In genomic region chr5:154189256-154189818, GRCh38 we compare ENCODE assay signal across 8 cellular contexts. TPM values are rescaled to one million over a fixed set of nuclear protein-coding genes. Genes with fewer than 3 reads are reported as not detected.
DNase-seq lines count a peak whose midpoint lies in the region; ATAC-seq and TF ChIP-seq lines count a peak whose summit lies in the region.

No MANE protein-coding gene starts in this region.

- POLR2A ChIA-PET in activated CD4-positive, alpha-beta T cell treated with anti-CD3 and anti-CD28 coated beads for 36 hours (lab: Charles Lee), result interaction anchor here (1.3 to 2.2 kb wide), 4 partner anchors 8 to 151 kb away, joined by 5 to 8 read pairs (median 6); partner anchors contain the start of genes FAM114A2 and MFAP3

- H3K4me1 ChIP-seq in adrenal gland (replicated peaks in 1 of 2) (peaks cover 21 to 36% of the 10 kb centered on the region in 2 donors), stomach smooth muscle (ENCODE audit: control insufficient read depth, insufficient read depth, low read length) (peaks cover 28% of the 10 kb centered on the region)

- H3K27me3 ChIP-seq in adrenal gland (no peaks in the 10 kb centered on the region), stomach smooth muscle (ENCODE audit: control insufficient read depth in 1 of 2, insufficient read depth in 2 of 2, low read length in 2 of 2) (no peaks in the 10 kb centered on the region)

- H3K27me3 Mint-ChIP-seq in activated CD4-positive, alpha-beta T cell treated with anti-CD3 and anti-CD28 coated beads for 36 hours, result peaks cover 9% of the 10 kb centered on the region

- TF ChIP-seq CTCF in adrenal gland (IDR thresholded peaks at IDR 0.05), result no peak

- no peaks in the 10 kb centered on the region for H3K9me3 Mint-ChIP-seq in activated CD4-positive, alpha-beta T cell treated with anti-CD3 and anti-CD28 coated beads for 36 hours (ENCODE audit: low read depth)

- peak in 1 of 2 donors; percentile 36 for TF ChIP-seq POLR2A in adrenal gland (IDR thresholded peaks at IDR 0.05)

- ATAC-seq in activated CD4-positive, alpha-beta T cell treated with anti-CD3 and anti-CD28 coated beads for 36 hours, result peak; percentile 27
- ATAC-seq in HG03103 (IDR thresholded peaks at IDR 0.05; ENCODE audit: low read depth, unreplicated experiment), result peak; percentile 1

- H3K4me3 Mint-ChIP-seq in activated CD4-positive, alpha-beta T cell treated with anti-CD3 and anti-CD28 coated beads for 36 hours, result peak overlapping the region; percentile 77

- no peaks in the 10 kb centered on the region for H3K36me3 ChIP-seq in adrenal gland (replicated peaks in 1 of 2)
- no peaks in the 10 kb centered on the region for H3K36me3 ChIP-seq in stomach smooth muscle (ENCODE audit: control insufficient read depth in 2 of 2, insufficient read depth in 2 of 2, low read length in 2 of 2)

- H3K4me3 ChIP-seq in adrenal gland, result peak overlapping the region in 2 of 4 donors; percentile 79 to 85
- peak overlapping the region; percentile 88 for H3K4me3 ChIP-seq in stomach smooth muscle (ENCODE audit: low read length in 2 of 2)

- H3K4me1 Mint-ChIP-seq in activated CD4-positive, alpha-beta T cell treated with anti-CD3 and anti-CD28 coated beads for 36 hours, result peaks cover 28% of the 10 kb centered on the region

- 4 to 12% (median 5%) methylated on average over 14 to 25 of the region's 25 CpGs for WGBS in adrenal gland, 4 donors

- peak overlapping the region; percentile 29 to 52 for H3K9ac ChIP-seq in stomach smooth muscle (ENCODE audit: low read length in 2 of 2)

- H3K36me3 Mint-ChIP-seq in activated CD4-positive, alpha-beta T cell treated with anti-CD3 and anti-CD28 coated beads for 36 hours (ENCODE audit: low read depth), result peaks cover 3% of the 10 kb centered on the region

- intact Hi-C loops in activated CD4-positive, alpha-beta T cell treated with anti-CD3 and anti-CD28 coated beads for 36 hours (cut with DNase I, micrococcal nuclease), result no loop called here
- intact Hi-C loops in adrenal gland (cut with DNase I), result no loop called here

- H3K27ac Mint-ChIP-seq in activated CD4-positive, alpha-beta T cell treated with anti-CD3 and anti-CD28 coated beads for 36 hours, result peak overlapping the region; percentile 69

- CTCF ChIA-PET in activated CD4-positive, alpha-beta T cell treated with anti-CD3 and anti-CD28 coated beads for 36 hours (lab: Charles Lee), result interaction anchor here (0.6 to 2.6 kb wide), 16 partner anchors 9 to 216 kb away, joined by 3 to 18 read pairs (median 6); no protein-coding TSS in a partner anchor

- H3K9me3 ChIP-seq in adrenal gland (replicated peaks in 1 of 3) (no peaks in the 10 kb centered on the region), stomach smooth muscle (ENCODE audit: control insufficient read depth in 2 of 2, low read length in 2 of 2) (no peaks in the 10 kb centered on the region)

- no peak for DNase-seq in activated CD4-positive, alpha-beta T cell treated with anti-CD3 and anti-CD28 coated beads for 36 hours
- DNase-seq in activated CD4-positive, alpha-beta T cell treated with anti-CD3 and anti-CD28 coated beads, Interleukin-2, amount 50 U/mL, for 4 hours, result no peak
- DNase-seq in adrenal gland, result peak; percentile 38 to 64 (median 57)
- DNase-seq in kidney glomerular epithelial cell (lab: John Stamatoyannopoulos, UW), result peak; percentile 23
- no peak for DNase-seq in SIG-M5 (lab: John Stamatoyannopoulos, UW)
- DNase-seq in NCI-H524 treated with DMSO at 0.1 percent for 48 hours (lab: John Stamatoyannopoulos, UW), result no peak

- H3K27ac ChIP-seq in adrenal gland, result peak overlapping the region in 4 of 5 donors; percentile 10 to 97 (median 68)
- H3K27ac ChIP-seq in stomach smooth muscle (ENCODE audit: low read length), result peak overlapping the region; percentile 46

RNA-seq across cellular contexts. Expression of gene GALNT10, which starts 1.2 kb away (rescaled TPM):
- total RNA-seq in activated CD4-positive, alpha-beta T cell treated with anti-CD3 and anti-CD28 coated beads for 36 hours, result 10 to 100 TPM; 29.9 to 49.1 TPM
- total RNA-seq in adrenal gland, result 10 to 100 TPM; 26.6 to 74.1 (median 49.4) TPM
- 10 to 100 TPM in 1 of 3 donors, 1 to 10 TPM in 2; 5.6 to 55.9 (median 7.3) TPM for polyA plus RNA-seq in adrenal gland

Comparison
In these comparisons a context has a peak if more than half of its experiments do, and no peak if none do; other contexts are left out.
1. DNase-seq: peak in adrenal gland (7 of 7) and kidney glomerular epithelial cell (single experiment); none in activated CD4-positive, alpha-beta T cell treated with anti-CD3 and anti-CD28 coated beads for 36 hours (single experiment), activated CD4-positive, alpha-beta T cell treated with anti-CD3 and anti-CD28 coated beads, Interleukin-2, amount 50 U/mL, for 4 hours (0 of 2), SIG-M5 (single experiment) and NCI-H524 treated with DMSO at 0.1 percent for 48 hours (single experiment).